11 cellular contexts compared by ENCODE assay signal in the genomic region with DNA sequence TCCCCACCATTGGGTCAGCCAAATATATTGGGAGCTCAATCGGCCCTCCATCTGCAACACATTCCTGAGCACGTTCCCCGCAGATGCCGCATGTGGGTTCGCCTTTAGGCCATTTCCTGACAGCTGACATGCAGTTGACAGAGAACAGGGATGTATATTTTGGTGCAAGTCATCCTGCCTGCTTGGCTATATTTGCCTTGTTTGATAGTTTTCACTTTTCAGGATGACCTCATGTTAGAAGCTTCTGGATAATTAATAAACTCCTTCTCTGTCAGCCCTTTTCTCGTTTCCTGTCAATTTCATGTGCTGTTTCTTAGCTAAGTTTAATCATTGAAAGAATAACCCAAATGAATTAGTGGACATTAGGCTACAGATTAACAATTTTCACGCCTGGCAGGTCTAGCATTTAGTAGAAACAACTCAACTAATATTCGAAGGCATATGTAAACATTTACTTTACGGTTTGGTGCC.
DNase-seq lines count a peak whose midpoint lies in the region; ATAC-seq, FAIRE-seq and TF ChIP-seq lines count a peak whose summit lies in the region.
"Had no signal": no experiment of that assay in that cellular context is flagged by ENCODE, and none has a peak within 500 bp of the region (broad histone marks: within the 10 kb centered on the region; RNA-seq: fewer than 3 reads in every experiment).

No MANE protein-coding gene starts in this region.

- no peak for TF ChIP-seq EP300 in sigmoid colon (IDR thresholded peaks at IDR 0.05)

- peaks cover 0 to 7% (median 0%) of the 10 kb centered on the region in 4 donors for H3K9me3 ChIP-seq in sigmoid colon

- FAIRE-seq in islet of Langerhans (lab: Jason Lieb, UNC) = peak; percentile 70

- no peak overlapping the region for H3K4me3 ChIP-seq in sigmoid colon
- H3K4me3 ChIP-seq: BLaER1 treated with 17β-estradiol and CSF1 and Interleukin-3, amounts not matched to agents 10 nM and 100 nM had no signal

- peak overlapping the region; percentile 49 to 74 (median 66) for H3K27ac ChIP-seq in sigmoid colon
- H3K27ac ChIP-seq: BLaER1 treated with 17β-estradiol and CSF1 and Interleukin-3, amounts not matched to agents 10 nM and 100 nM had no signal

- H3K4me3 Mint-ChIP-seq in stimulated activated naive CD8-positive, alpha-beta T cell treated with anti-CD3 and anti-CD28 coated beads, Interleukin-15, amount 100 ng/mL, for 72 hours = no peak overlapping the region

- H3K27me3 ChIP-seq in sigmoid colon = no peaks in the 10 kb centered on the region
- H3K27me3 ChIP-seq: BLaER1 treated with 17β-estradiol and CSF1 and Interleukin-3, amounts not matched to agents 10 nM and 100 nM had no signal

- intact Hi-C loops in sigmoid colon (cut with DNase I) = no loop called here

- H3K36me3 ChIP-seq in sigmoid colon = no peaks in the 10 kb centered on the region
- H3K36me3 ChIP-seq: BLaER1 treated with 17β-estradiol and CSF1 and Interleukin-3, amounts not matched to agents 10 nM and 100 nM had no signal

- H3K9me3 Mint-ChIP-seq in stimulated activated naive CD8-positive, alpha-beta T cell treated with anti-CD3 and anti-CD28 coated beads, Interleukin-15, amount 100 ng/mL, for 72 hours = peaks cover 17 to 25% of the 10 kb centered on the region in 2 donors

- 55 to 64% methylated on average over 9 of the region's 9 CpGs for WGBS in sigmoid colon, 2 donors

- TF ChIP-seq POLR2A in sigmoid colon (IDR thresholded peaks at IDR 0.05) = no peak

- no peak for TF ChIP-seq CTCF in sigmoid colon (IDR thresholded peaks at IDR 0.05)

- H3K27ac Mint-ChIP-seq in stimulated activated naive CD8-positive, alpha-beta T cell treated with anti-CD3 and anti-CD28 coated beads, Interleukin-15, amount 100 ng/mL, for 72 hours = no peak overlapping the region
- H3K27ac Mint-ChIP-seq: progenitor cell of endocrine pancreas had no signal

- peak; percentile 41 for DNase-seq in amniotic epithelial cell (ENCODE audit: low read depth)
- DNase-seq in sigmoid colon = peak; percentile 60
- no peak for DNase-seq in cerebellum (ENCODE audit: low spot score)
- no peak for DNase-seq in NCI-H1694 treated with DMSO at 0.1 percent for 48 hours (lab: John Stamatoyannopoulos, UW)
- DNase-seq in stimulated activated naive CD8-positive, alpha-beta T cell treated with anti-CD3 and anti-CD28 coated beads, Interleukin-15, amount 100 ng/mL, for 72 hours = no peak
- DNase-seq: NCI-H2171 treated with DMSO at 0.1 percent for 48 hours had no signal

- H3K4me1 Mint-ChIP-seq in stimulated activated naive CD8-positive, alpha-beta T cell treated with anti-CD3 and anti-CD28 coated beads, Interleukin-15, amount 100 ng/mL, for 72 hours = no peaks in the 10 kb centered on the region

- peaks cover 0 to 21% (median 18%) of the 10 kb centered on the region in 4 donors for H3K4me1 ChIP-seq in sigmoid colon
- H3K4me1 ChIP-seq: BLaER1 treated with 17β-estradiol and CSF1 and Interleukin-3, amounts not matched to agents 10 nM and 100 nM had no signal

- no peaks in the 10 kb centered on the region for H3K27me3 Mint-ChIP-seq in stimulated activated naive CD8-positive, alpha-beta T cell treated with anti-CD3 and anti-CD28 coated beads, Interleukin-15, amount 100 ng/mL, for 72 hours
- H3K27me3 Mint-ChIP-seq: progenitor cell of endocrine pancreas had no signal

- ATAC-seq in GM18907 (IDR thresholded peaks at IDR 0.05; ENCODE audit: unreplicated experiment) (peak; percentile 43), GM18873 (IDR thresholded peaks at IDR 0.05; ENCODE audit: low FRiP score, unreplicated experiment) (no peak)
- no peak for ATAC-seq in stimulated activated naive CD8-positive, alpha-beta T cell treated with anti-CD3 and anti-CD28 coated beads, Interleukin-15, amount 100 ng/mL, for 72 hours

Comparison
In these comparisons a context has a peak if more than half of its experiments do, and no peak if none do; other contexts are left out.
1. DNase-seq: peak in amniotic epithelial cell (single experiment) and sigmoid colon (single experiment); none in cerebellum (single experiment), NCI-H1694 treated with DMSO at 0.1 percent for 48 hours (single experiment) and stimulated activated naive CD8-positive, alpha-beta T cell treated with anti-CD3 and anti-CD28 coated beads, Interleukin-15, amount 100 ng/mL, for 72 hours (0 of 2).